8 cellular contexts compared by ENCODE assay signal in the genomic region with DNA sequence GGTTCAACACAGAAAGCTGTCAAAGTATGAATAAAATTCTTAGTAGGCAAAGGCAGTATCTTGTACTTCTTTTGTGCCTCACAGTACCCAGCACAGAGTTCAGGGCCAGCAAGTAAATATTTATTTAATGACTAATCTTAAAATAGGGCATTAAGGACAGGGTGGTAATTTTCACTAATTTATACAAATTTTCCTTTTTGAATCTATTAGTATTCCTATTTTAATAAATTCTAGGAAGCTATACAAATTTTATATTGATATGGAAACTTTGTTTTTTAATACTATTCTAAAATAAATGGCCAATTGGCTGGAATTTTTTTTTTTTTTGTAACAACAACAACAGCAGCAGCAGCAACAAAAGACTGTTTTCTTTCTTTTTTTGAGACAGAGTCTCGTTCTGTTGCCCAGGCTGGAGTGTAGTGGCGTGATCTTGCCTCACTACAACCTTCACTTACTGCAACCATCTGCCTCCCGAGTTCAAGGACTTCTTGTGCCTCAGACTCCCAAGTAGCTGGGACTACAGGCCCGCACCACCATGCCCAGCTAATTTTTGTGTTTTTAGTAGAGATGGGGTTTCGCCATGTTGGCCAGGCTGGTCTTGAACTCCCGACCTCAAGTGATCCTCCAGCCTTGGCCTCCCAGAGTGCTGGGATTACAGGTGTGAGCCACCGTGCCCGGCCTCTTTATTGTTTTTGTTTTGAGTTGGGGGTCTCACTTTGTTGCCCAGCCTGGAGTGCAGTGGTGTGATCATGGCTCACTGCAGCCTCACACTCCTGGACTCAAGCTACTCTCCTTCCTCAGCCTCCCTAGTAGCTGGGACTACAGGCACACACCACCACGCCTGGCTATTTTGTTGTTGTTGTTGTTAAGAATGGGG.
DNase-seq lines count a peak whose midpoint lies in the region; ATAC-seq and TF ChIP-seq lines count a peak whose summit lies in the region.
"Had no signal": no experiment of that assay in that cellular context is flagged by ENCODE, and none has a peak within 500 bp of the region (broad histone marks: within the 10 kb centered on the region; RNA-seq: fewer than 3 reads in every experiment).

No MANE protein-coding gene starts in this region.

- H3K27ac ChIP-seq in adrenal gland (peak overlapping the region; percentile 71 to 96 (median 90)), substantia nigra (ENCODE audit: low read depth, low read length, poor library complexity, severe bottlenecking) (peak overlapping the region; percentile 89)

- H3K27me3 ChIP-seq in adrenal gland, result no peaks in the 10 kb centered on the region

- intact Hi-C loops in adrenal gland (cut with DNase I), result no loop called here

- no peak overlapping the region for H3K4me3 ChIP-seq in adrenal gland

- no peaks in the 10 kb centered on the region for H3K9me3 ChIP-seq in adrenal gland (replicated peaks in 1 of 3)

- no peak for TF ChIP-seq CTCF in adrenal gland (IDR thresholded peaks at IDR 0.05)

- WGBS in adrenal gland, 4 donors, result 64 to 73% (median 70%) methylated on average over 9 of the region's 9 CpGs

- H3K4me1 ChIP-seq in adrenal gland (replicated peaks in 1 of 2), result peaks cover 55 to 70% of the 10 kb centered on the region in 2 donors

- H3K36me3 ChIP-seq in adrenal gland (replicated peaks in 1 of 2), result no peaks in the 10 kb centered on the region

- peak; percentile 41 for DNase-seq in HT-29 (ENCODE audit: low spot score)
- no peak for DNase-seq in adrenal gland
- DNase-seq in kidney glomerular epithelial cell (lab: John Stamatoyannopoulos, UW), result peak; percentile 22
- DNase-seq in substantia nigra (lab: John Stamatoyannopoulos, UW), result peak in 1 of 49 donors; percentile 5
- no peak for DNase-seq in NCI-H524 (lab: John Stamatoyannopoulos, UW)
- no peak for DNase-seq in UCSD-AML1 (lab: John Stamatoyannopoulos, UW; ENCODE audit: unreplicated experiment)
- DNase-seq: activated CD8-positive, alpha-beta memory T cell treated with anti-CD3 and anti-CD28 coated beads for 24 hours had no signal

- no peak for TF ChIP-seq POLR2A in adrenal gland (IDR thresholded peaks at IDR 0.05)

- ATAC-seq in GM21528 (IDR thresholded peaks at IDR 0.05; ENCODE audit: low FRiP score, unreplicated experiment), result no peak

Comparison
In these comparisons a context has a peak if more than half of its experiments do, and no peak if none do; other contexts are left out.
1. DNase-seq: peak in HT-29 (single experiment) and kidney glomerular epithelial cell (single experiment); none in adrenal gland (0 of 7), NCI-H524 (0 of 2) and UCSD-AML1 (single experiment).